ENCODE assay signal across 8 cellular contexts in genomic region chr14:105020815-105021655, GRCh38. TPM values are rescaled to one million over a fixed set of nuclear protein-coding genes. Genes with fewer than 3 reads are reported as not detected.
DNase-seq lines count a peak whose midpoint lies in the region; ATAC-seq and TF ChIP-seq lines count a peak whose summit lies in the region.

Gene CDCA4, minus strand, starts transcription at chr14:105021083. Its CDS starts 9,154 bp downstream, at chr14:105011929.

- TF ChIP-seq CTCF in GM13976 (IDR thresholded peaks at IDR 0.05; ENCODE audit: borderline replicate concordance, control extremely low read depth, extremely low read depth, insufficient read depth, missing control alignments) (no peak), adrenal gland (IDR thresholded peaks at IDR 0.05) (peak in 1 of 6 experiments; percentile 19), heart right ventricle (IDR thresholded peaks at IDR 0.05) (no peak), prostate gland (IDR thresholded peaks at IDR 0.05) (peak in 2 of 4 experiments; percentile 27 to 29)

- H3K9me3 ChIP-seq in adrenal gland (replicated peaks in 1 of 3): no peaks in the 10 kb centered on the region
- no peaks in the 10 kb centered on the region for H3K9me3 ChIP-seq in heart right ventricle
- H3K9me3 ChIP-seq in prostate gland: no peaks in the 10 kb centered on the region

- DNase-seq in GM13976 (ENCODE audit: low spot score) (peak; percentile 100), NCI-H1436 treated with DMSO at 0.1 percent for 48 hours (lab: John Stamatoyannopoulos, UW) (peak; percentile 82), T-helper 1 cell (peak; percentile 95 to 99 (median 97)), adrenal gland (peak; percentile 96 to 99 (median 98)), heart right ventricle (peak; percentile 96 to 98), prostate gland (ENCODE audit: low spot score) (peak; percentile 97)

- in situ Hi-C loops in GM13976 (cut with MboI; ENCODE audit: low sequenced_read_pairs, unreplicated experiment): no loop called here

- intact Hi-C loops in adrenal gland (cut with DNase I) (no loop called here), heart right ventricle (cut with DNase I) (loop anchor here in 4 of 10 donors (2.0 to 5.0 kb wide), 4 partner anchors 34 to 44 kb away; partner anchors contain the start of genes AHNAK2 (in 1 of the 4) and CLBA1 (in 1 of the 4)), prostate gland (cut with DNase I) (loop anchor here (5.0 kb wide), 1 partner anchor 39 kb away; no protein-coding TSS in a partner anchor)

- WGBS in adrenal gland, 4 donors: 0% methylated on average over 3 to 115 of the region's 115 CpGs
- 1% methylated on average over 77 to 115 of the region's 115 CpGs for whole genome bisulfite sequencing in heart right ventricle, 2 donors
- under 1% methylated on average over 44 of the region's 115 CpGs for WGBS in prostate gland
- under 1% methylated on average over 115 of the region's 115 CpGs for WGBS in urinary bladder

- peak within 1 kb of the TSS; percentile 38 to 92 (median 87) for H3K4me3 ChIP-seq in adrenal gland
- peak within 1 kb of the TSS; percentile 71 to 94 (median 82) for H3K4me3 ChIP-seq in heart right ventricle
- H3K4me3 ChIP-seq in prostate gland: peak within 1 kb of the TSS; percentile 81 to 82
- H3K4me3 ChIP-seq in urinary bladder (ENCODE audit: low read depth, low read length): peak within 1 kb of the TSS; percentile 97

- TF ChIP-seq POLR2A in adrenal gland (IDR thresholded peaks at IDR 0.05): peak; percentile 50 to 81
- peak; percentile 92 for TF ChIP-seq POLR2A in prostate gland (IDR thresholded peaks at IDR 0.05)

- ATAC-seq in HG02852 (IDR thresholded peaks at IDR 0.05; ENCODE audit: unreplicated experiment) (peak; percentile 74), heart right ventricle (peak; percentile 96 to 98 (median 97))

- H3K27ac ChIP-seq in adrenal gland (peak within 1 kb of the TSS; percentile 67 to 85 (median 70)), heart right ventricle (peak within 1 kb of the TSS; percentile 9 to 90 (median 83)), prostate gland (peak within 1 kb of the TSS; percentile 76 to 77), urinary bladder (ENCODE audit: low read depth) (peak within 1 kb of the TSS; percentile 73)

- H3K4me1 ChIP-seq in adrenal gland (replicated peaks in 1 of 2) (peaks cover 22 to 39% of the 10 kb centered on the region in 2 donors), heart right ventricle (peaks cover 5 to 78% (median 30%) of the 10 kb centered on the region in 9 donors), prostate gland (replicated peaks) (peaks cover 3% of the 10 kb centered on the region), urinary bladder (ENCODE audit: insufficient read depth) (peaks cover 5% of the 10 kb centered on the region)

- H3K27me3 ChIP-seq in adrenal gland (no peaks in the 10 kb centered on the region), heart right ventricle (no peaks in the 10 kb centered on the region), prostate gland (replicated peaks; ENCODE audit: insufficient read depth) (no peaks in the 10 kb centered on the region)

- H3K36me3 ChIP-seq in adrenal gland (replicated peaks in 1 of 2) (no peaks in the 10 kb centered on the region), heart right ventricle (peaks cover 0 to 4% (median 0%) of the 10 kb centered on the region in 9 donors), prostate gland (no peaks in the 10 kb centered on the region), urinary bladder (ENCODE audit: insufficient read depth) (no peaks in the 10 kb centered on the region)

RNA-seq across cellular contexts. Expression of gene CDCA4, which starts in this region (rescaled TPM):
- 1 to 10 TPM in 7 of 8 donors, under 1 TPM in 1; 0.66 to 6.1 (median 3.9) TPM for total RNA-seq in adrenal gland
- 1 to 10 TPM; 1.9 to 6.8 (median 4.9) TPM for polyA plus RNA-seq in adrenal gland
- 1 to 10 TPM; 1.5 to 6.4 (median 2.0) TPM for total RNA-seq in heart right ventricle
- 1 to 10 TPM; 2.7 to 3.2 TPM for polyA plus RNA-seq in heart right ventricle
- 10 to 100 TPM; 12.3 to 17.6 TPM for total RNA-seq in prostate gland
- total RNA-seq in urinary bladder: 20.4 TPM
- polyA plus RNA-seq in urinary bladder: 9.4 TPM

Comparison
In these comparisons a context has a peak if more than half of its experiments do, and no peak if none do; other contexts are left out.
1. Peak in every context shown above with its lines: DNase-seq, ATAC-seq, H3K4me3 ChIP-seq and H3K27ac ChIP-seq.